ENCODE assay signal across 11 cellular contexts in the genomic region with DNA sequence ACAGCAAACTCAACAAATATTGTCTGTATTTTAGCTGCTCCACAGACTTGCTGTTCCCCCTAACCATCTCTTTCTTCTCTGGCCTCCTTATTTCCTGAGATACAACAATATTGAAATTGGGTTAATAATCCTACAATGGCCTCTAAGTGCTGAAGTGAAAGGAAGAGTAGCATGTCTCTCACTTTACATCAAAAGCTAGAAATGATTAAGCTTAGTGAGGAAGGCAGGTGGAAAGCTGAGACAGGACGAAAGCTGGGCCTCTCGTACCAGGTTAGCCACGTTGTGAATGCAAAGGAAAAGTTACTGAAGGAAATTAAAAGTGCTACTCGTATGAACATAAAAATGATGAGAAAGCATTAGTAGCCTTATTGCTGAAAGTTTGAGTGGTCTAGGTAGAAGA.
A peak's percentile ranks its signal among the peaks of the same experiment; 100 is the strongest.
DNase-seq lines count a peak whose midpoint lies in the region; ATAC-seq and TF ChIP-seq lines count a peak whose summit lies in the region.
"Had no signal": no experiment of that assay in that cellular context is flagged by ENCODE, and none has a peak within 500 bp of the region (broad histone marks: within the 10 kb centered on the region; RNA-seq: fewer than 3 reads in every experiment).

No MANE protein-coding gene starts in this region.

- H3K79me1 ChIP-seq in H9 (ENCODE audit: insufficient read depth, low read depth, low read length, poor library complexity, severe bottlenecking): peaks cover 7% of the 10 kb centered on the region

- no peak overlapping the region for H2BK20ac ChIP-seq in H9 (ENCODE audit: low read depth, low read length, poor library complexity, severe bottlenecking)

- H2BK12ac ChIP-seq in H9 (ENCODE audit: insufficient read length, low read depth, low read length): no peak overlapping the region

- no peak overlapping the region for H2BK15ac ChIP-seq in H9 (ENCODE audit: low read depth, low read length)

- H3K4me1 ChIP-seq in H9 (ENCODE audit: insufficient read depth, low read length): no peaks in the 10 kb centered on the region

- no peaks in the 10 kb centered on the region for H3K27me3 Mint-ChIP-seq in CD4-positive, alpha-beta T cell
- H3K27me3 Mint-ChIP-seq in T-helper 17 cell (no peaks in the 10 kb centered on the region), H9 (ENCODE audit: low read depth) (no peaks in the 10 kb centered on the region)

- no CpG with 5 or more reads among the region's 4 CpGs for WGBS in H9 (ENCODE audit: extremely low coverage, insufficient read length, low lambda C conversion rate)

- H3K4me1 Mint-ChIP-seq in CD4-positive, alpha-beta T cell (ENCODE audit: low read depth): peaks cover 79% of the 10 kb centered on the region
- H3K4me1 Mint-ChIP-seq in T-helper 17 cell: peaks cover 63% of the 10 kb centered on the region
- H3K4me1 Mint-ChIP-seq in H9: peaks cover 20 to 28% of the 10 kb centered on the region in 2 experiments

- peak; percentile 26 for ATAC-seq in CD4-positive, alpha-beta T cell (ENCODE audit: poor library complexity)
- ATAC-seq in GM19025 (IDR thresholded peaks at IDR 0.05; ENCODE audit: low read depth, unreplicated experiment) (peak; percentile 74), HG02884 (IDR thresholded peaks at IDR 0.05; ENCODE audit: unreplicated experiment) (peak; percentile 59), T-helper 17 cell (peak; percentile 21), GM18502 (IDR thresholded peaks at IDR 0.05; ENCODE audit: poor library complexity, unreplicated experiment) (no peak)

- no peaks in the 10 kb centered on the region for H3K9me3 ChIP-seq in CD4-positive, alpha-beta T cell (ENCODE audit: control insufficient read depth, low read length)
- H3K9me3 ChIP-seq in T-helper 17 cell (ENCODE audit: control insufficient read depth, low read length, poor library complexity, severe bottlenecking): no peaks in the 10 kb centered on the region
- H3K9me3 ChIP-seq in H9 (ENCODE audit: control insufficient read depth, low read depth, low read length): no peaks in the 10 kb centered on the region

- no peak for TF ChIP-seq CTCF in CD4-positive, alpha-beta T cell (IDR thresholded peaks at IDR 0.05)
- no peak for TF ChIP-seq CTCF in H9 (conservative IDR thresholded peaks at IDR 0.05)

- no peak overlapping the region for H3K56ac ChIP-seq in H9 (ENCODE audit: insufficient read length, low read depth, low read length)

- no peak overlapping the region for H3T11ph ChIP-seq in H9 (ENCODE audit: low read length)

- H3K4me2 ChIP-seq in H9 (ENCODE audit: insufficient read depth, insufficient read length, low read length): no peak overlapping the region

- no peak overlapping the region for H2AFZ ChIP-seq in H9 (ENCODE audit: low read length)

- intact Hi-C loops in CD4-positive, alpha-beta T cell (cut with DNase I, micrococcal nuclease): no loop called here

- no peak overlapping the region for H4K5ac ChIP-seq in H9 (ENCODE audit: insufficient read length, low read depth, low read length)

- POLR2A ChIA-PET in CD4-positive, alpha-beta T cell (lab: Charles Lee): interaction anchor here (0.7 to 1.4 kb wide), 3 partner anchors 18 to 96 kb away, joined by 3 read pairs; no protein-coding TSS in a partner anchor

- H2BK5ac ChIP-seq in H9 (ENCODE audit: insufficient read length, low read length): no peak overlapping the region

- no peak overlapping the region for H2AK5ac ChIP-seq in H9 (ENCODE audit: insufficient read length, low read length)

- CTCF ChIA-PET in CD4-positive, alpha-beta T cell (lab: Charles Lee): interaction anchor here (1.2 to 1.6 kb wide), 2 partner anchors 24 to 125 kb away, joined by 3 to 6 read pairs; no protein-coding TSS in a partner anchor

- H3K36me3 Mint-ChIP-seq in CD4-positive, alpha-beta T cell (ENCODE audit: low read depth): peaks cover 54% of the 10 kb centered on the region
- H3K36me3 Mint-ChIP-seq in T-helper 17 cell (ENCODE audit: low read depth) (peaks cover 11% of the 10 kb centered on the region), H9 (ENCODE audit: insufficient read depth in 1 of 3, low read depth in 3 of 3) (peaks cover 9 to 35% (median 21%) of the 10 kb centered on the region in 3 experiments; a peak in 6 of 7 replicates)

- no peak overlapping the region for H3K4ac ChIP-seq in H9 (ENCODE audit: low read depth, low read length)

- no peak overlapping the region for H2BK120ac ChIP-seq in H9 (ENCODE audit: low read depth, low read length, poor library complexity, severe bottlenecking)

- no peak overlapping the region for H4K8ac ChIP-seq in H9 (replicated peaks; ENCODE audit: insufficient read length, low read depth, low read length)

- H3K23ac ChIP-seq in H9 (ENCODE audit: insufficient read length, low read depth, low read length): no peak overlapping the region

- H3K14ac ChIP-seq in H9 (ENCODE audit: insufficient read depth, low read length): no peak overlapping the region

- no peaks in the 10 kb centered on the region for H3K79me2 ChIP-seq in H9 (ENCODE audit: insufficient read depth, low read length)

- no peak for DNase-seq in CD4-positive, alpha-beta T cell
- DNase-seq in T-helper 17 cell: no peak
- no peak for DNase-seq in H9
- no peak for DNase-seq in superior temporal gyrus (ENCODE audit: extremely low spot score)
- no peak for DNase-seq in cortex of kidney (lab: John Stamatoyannopoulos, UW)
- DNase-seq: immature natural killer cell had no signal

- H3K23me2 ChIP-seq in H9 (ENCODE audit: insufficient read length, low read depth, low read length, poor library complexity, severe bottlenecking): no peaks in the 10 kb centered on the region

- H3K9me3 Mint-ChIP-seq in CD4-positive, alpha-beta T cell: no peaks in the 10 kb centered on the region
- no peaks in the 10 kb centered on the region for H3K9me3 Mint-ChIP-seq in H9
- H3K9me3 Mint-ChIP-seq: immature natural killer cell, neural crest cell had no signal

- peak overlapping the region; percentile 59 for H3K27ac Mint-ChIP-seq in CD4-positive, alpha-beta T cell
- H3K27ac Mint-ChIP-seq in T-helper 17 cell (peak overlapping the region; percentile 89), H9 (no peak overlapping the region)

- H3K18ac ChIP-seq in H9 (ENCODE audit: insufficient read length, low read depth, low read length): no peak overlapping the region

- no peak overlapping the region for H3K27ac ChIP-seq in CD4-positive, alpha-beta T cell (ENCODE audit: low read depth, low read length)
- H3K27ac ChIP-seq in H9 (ENCODE audit: insufficient read length, low read depth, low read length): no peak overlapping the region
- H3K27ac ChIP-seq: epithelial cell of prostate had no signal

- H3K27me3 ChIP-seq in CD4-positive, alpha-beta T cell (ENCODE audit: control insufficient read depth, insufficient read depth, low read length): no peaks in the 10 kb centered on the region
- no peaks in the 10 kb centered on the region for H3K27me3 ChIP-seq in H9 (ENCODE audit: insufficient read depth, low read length)

- H3K4me3 Mint-ChIP-seq in CD4-positive, alpha-beta T cell: peak overlapping the region; percentile 27
- H3K4me3 Mint-ChIP-seq in T-helper 17 cell (peak overlapping the region; percentile 83), H9 (no peak overlapping the region)
- H3K4me3 Mint-ChIP-seq: neural crest cell had no signal

- no peak overlapping the region for H3K9ac ChIP-seq in H9 (ENCODE audit: extremely low read depth, insufficient read length, low read length)

- H4K20me1 ChIP-seq in H9 (ENCODE audit: control insufficient read depth, insufficient read depth, insufficient read length): no peaks in the 10 kb centered on the region

- H4K91ac ChIP-seq in H9 (ENCODE audit: insufficient read length, low read depth, low read length): no peak overlapping the region

Comparison
In these comparisons a context has a peak if more than half of its experiments do, and no peak if none do; other contexts are left out.
1. H3K27ac Mint-ChIP-seq: peak in CD4-positive, alpha-beta T cell (single experiment) and T-helper 17 cell (single experiment); none in H9 (0 of 3).
2. H3K4me3 Mint-ChIP-seq: peak in CD4-positive, alpha-beta T cell (single experiment) and T-helper 17 cell (single experiment); none in H9 (0 of 2).